ENCODE assay signal across 17 cellular contexts in genomic region chr2:100397117-100397860, GRCh38. TPM values are rescaled to one million over a fixed set of nuclear protein-coding genes. Genes with fewer than 3 reads are reported as not detected.
DNase-seq lines count a peak whose midpoint lies in the region; ATAC-seq and TF ChIP-seq lines count a peak whose summit lies in the region.
"Had no signal": no experiment of that assay in that cellular context is flagged by ENCODE, and none has a peak within 500 bp of the region (broad histone marks: within the 10 kb centered on the region; RNA-seq: fewer than 3 reads in every experiment).

No MANE protein-coding gene starts in this region.

- no peaks in the 10 kb centered on the region for H4K20me1 ChIP-seq in GM23248 (ENCODE audit: insufficient read depth)

- H3K27me3 ChIP-seq in GM23248 (replicated peaks; ENCODE audit: insufficient read depth) (no peaks in the 10 kb centered on the region), adipocyte (replicated peaks; ENCODE audit: control insufficient read depth, insufficient read depth, low read length) (no peaks in the 10 kb centered on the region), spleen (replicated peaks in 1 of 7) (no peaks in the 10 kb centered on the region)
- H3K27me3 ChIP-seq: MG63, Peyer's patch had no signal

- intact Hi-C loops in spleen (cut with DNase I; ENCODE audit: low total_unique reads), result no loop called here

- no peaks in the 10 kb centered on the region for H3K4me1 ChIP-seq in GM23248 (ENCODE audit: insufficient read depth)
- no peaks in the 10 kb centered on the region for H3K4me1 ChIP-seq in adipocyte (ENCODE audit: control insufficient read depth, insufficient read depth, low read length)
- peaks cover 0 to 21% (median 0%) of the 10 kb centered on the region in 6 donors for H3K4me1 ChIP-seq in spleen
- H3K4me1 ChIP-seq: Peyer's patch had no signal

- ATAC-seq in HG03108 (IDR thresholded peaks at IDR 0.05; ENCODE audit: unreplicated experiment), result no peak
- ATAC-seq: HepG2 had no signal

- H3K27me3 Mint-ChIP-seq in HFFc6 (ENCODE audit: insufficient read depth), result no peaks in the 10 kb centered on the region; the same call in 1 of the 2 replicates

- no peak overlapping the region for H3K4me2 ChIP-seq in GM23248 (ENCODE audit: unreplicated experiment)

- H3K27ac Mint-ChIP-seq in HFFc6, result no peak overlapping the region

- DNase-seq in GM23248 (peak; percentile 30), adipocyte (ENCODE audit: low read depth) (peak; percentile 7), epithelial cell of esophagus (ENCODE audit: low read depth) (peak; percentile 40), spleen (peak; percentile 66), DMS 273 (lab: John Stamatoyannopoulos, UW; ENCODE audit: unreplicated experiment) (no peak), HFFc6 (no peak)
- DNase-seq: DMS 273 treated with DMSO at 0.1 percent for 48 hours, MG63, NCI-H1092 treated with DMSO at 0.1 percent for 48 hours, NCI-H1694, NCI-H2107, NCI-H446 treated with DMSO at 0.1 percent for 48 hours, NCI-H774, Peyer's patch, Right ventricle myocardium superior had no signal

- no peak overlapping the region for H2AFZ ChIP-seq in GM23248

- H3F3A ChIP-seq in GM23248 (ENCODE audit: insufficient read depth), result no peaks in the 10 kb centered on the region

- no peaks in the 10 kb centered on the region for H3K9me3 ChIP-seq in GM23248 (ENCODE audit: low read depth)
- H3K9me3 ChIP-seq in adipocyte (ENCODE audit: control insufficient read depth, low read length), result no peaks in the 10 kb centered on the region
- no peaks in the 10 kb centered on the region for H3K9me3 ChIP-seq in spleen
- H3K9me3 ChIP-seq: MG63, Peyer's patch had no signal

- H3K9me3 Mint-ChIP-seq in HFFc6, result no peaks in the 10 kb centered on the region

- no peaks in the 10 kb centered on the region for H3K9me2 ChIP-seq in GM23248 (ENCODE audit: insufficient read depth)

- H3K4me3 ChIP-seq in GM23248 (no peak overlapping the region), adipocyte (ENCODE audit: low read length) (no peak overlapping the region), epithelial cell of esophagus (ENCODE audit: low read length) (no peak overlapping the region), spleen (no peak overlapping the region)
- H3K4me3 ChIP-seq: MG63, Peyer's patch had no signal

- TF ChIP-seq CTCF in epithelial cell of esophagus (IDR thresholded peaks at IDR 0.05; ENCODE audit: insufficient read depth, low read depth, low read length, missing control alignments) (no peak), spleen (IDR thresholded peaks at IDR 0.05 in 8 of 11, conservative IDR thresholded peaks at IDR 0.05 in 3 of 11) (no peak), HFFc6 (IDR thresholded peaks at IDR 0.05) (no peak)

- in situ Hi-C loops in GM23248 (cut with MboI), result loop anchor here (25.0 kb wide), 1 partner anchor 835 kb away; no protein-coding TSS in a partner anchor

- no peaks in the 10 kb centered on the region; the same call in 1 of the 2 replicates for H3K4me1 Mint-ChIP-seq in HFFc6 (ENCODE audit: low read depth)

- TF ChIP-seq POLR2A in spleen (IDR thresholded peaks at IDR 0.05), result no peak

- H3K9ac ChIP-seq in GM23248 (no peak overlapping the region), adipocyte (ENCODE audit: low read length) (no peak overlapping the region)

- H3K36me3 ChIP-seq in GM23248 (ENCODE audit: low read depth) (no peaks in the 10 kb centered on the region), adipocyte (ENCODE audit: control insufficient read depth, insufficient read depth, low read length, severe bottlenecking) (peaks cover 5% of the 10 kb centered on the region), spleen (peaks cover 0 to 68% (median 14%) of the 10 kb centered on the region in 6 donors)

- H3K79me2 ChIP-seq in GM23248 (ENCODE audit: insufficient read depth), result no peaks in the 10 kb centered on the region

- H3K36me3 Mint-ChIP-seq in HFFc6 (ENCODE audit: low read depth), result peaks cover 5% of the 10 kb centered on the region; the same call in 1 of the 2 replicates

- no peak overlapping the region for H3K4me3 Mint-ChIP-seq in HFFc6

- H3K27ac ChIP-seq in GM23248 (no peak overlapping the region), spleen (no peak overlapping the region)
- H3K27ac ChIP-seq: Peyer's patch had no signal

- 87 to 90% methylated on average over 9 to 12 of the region's 12 CpGs for WGBS in GM23248 (ENCODE audit: low coverage in 1 of 2, low lambda C conversion rate in 2 of 2, missing lambda C conversion rate in 2 of 2), 2 experiments
- 82 to 94% (median 88%) methylated on average over 10 to 12 of the region's 12 CpGs for WGBS in spleen, 5 donors

RNA-seq across cellular contexts. Expression of gene CHST10, which starts 20.2 kb away (rescaled TPM):
- total RNA-seq in GM23248 (2014; rRNA removed; shearing (Covaris generic)), result 6.2 and 12.9 TPM in 2 replicates
- polyA plus RNA-seq in GM23248 (2016; fragmentation: Nextera tagmentation; extraction: Ambion mirVana), result 4.7 and 5.2 TPM in 2 replicates
- 1 to 10 TPM; 4.7 to 9.7 (median 6.9) TPM for total RNA-seq in spleen
- polyA plus RNA-seq in spleen, result 1 to 10 TPM; 4.0 to 5.7 (median 5.4) TPM
- 1 to 10 TPM; 5.9 to 6.9 (median 6.4) TPM for total RNA-seq in HFFc6 (2021; fragmentation: NEBNext Ultra II Directional; extraction: Animal tissue kit (Norgen Biotek cat#: 25700))

Comparison
In these comparisons a context has a peak if more than half of its experiments do, and no peak if none do; other contexts are left out.
1. DNase-seq: peak in GM23248 (single experiment), adipocyte (single experiment), epithelial cell of esophagus (single experiment) and spleen (single experiment); none in DMS 273 (single experiment) and HFFc6 (single experiment).